ENCODE assay signal across 19 cellular contexts in genomic region chr6:43871933-43872332, GRCh38.
"Had no signal": no experiment of that assay in that cellular context is flagged by ENCODE, and none has a peak within 500 bp of the region (broad histone marks: within the 10 kb centered on the region; RNA-seq: fewer than 3 reads in every experiment).

No MANE protein-coding gene starts in this region.

- H3K27ac ChIP-seq: sigmoid colon, thoracic aorta had no signal

- H3K4me3 ChIP-seq: sigmoid colon, thoracic aorta had no signal

- H3K9me3 ChIP-seq: sigmoid colon, thoracic aorta had no signal

- H3K4me1 ChIP-seq: sigmoid colon had no signal

- ATAC-seq: activated CD4-positive, CD25-positive, alpha-beta regulatory T cell treated with anti-CD3 and anti-CD28 coated beads, Interleukin-2, amount 50 U/mL, for 24 hours; activated naive CD8-positive, alpha-beta T cell treated with anti-CD3 and anti-CD28 coated beads, Interleukin-2, amount 50 U/mL, for 24 hours; activated T-cell treated with anti-CD3 and anti-CD28 coated beads, Interleukin-2, amount 50 U/mL, for 4 hours; stimulated activated memory B cell treated with anti-CD40 and anti-IgM and Interleukin-4, amounts not matched to agents 10 μg/mL and 1 μg/mL and 100 μg/mL, for 72 hours had no signal

- H3K36me3 ChIP-seq: sigmoid colon, thoracic aorta had no signal

- DNase-seq: activated CD4-positive, alpha-beta T cell treated with anti-CD3 and anti-CD28 coated beads, Interleukin-2, amount 50 U/mL, for 1 hour; activated CD8-positive, alpha-beta memory T cell treated with anti-CD3 and anti-CD28 coated beads, Interleukin-2, amount 50 U/mL, for 4 hours; activated effector memory CD4-positive, alpha-beta T cell treated with Interleukin-2 at 50 U/mL for 16 hours; activated naive CD4-positive, alpha-beta T cell treated with anti-CD3 and anti-CD28 coated beads, Interleukin-2, amount 10 ng/mL, durations not matched to agents 7 days and 5 days; activated naive CD8-positive, alpha-beta T cell treated with anti-CD3 and anti-CD28 coated beads, Interleukin-2, amount 50 U/mL, for 24 hours; activated T-cell treated with anti-CD3 and anti-CD28 coated beads, Interleukin-2, amount 50 U/mL, for 4 hours; anterior cingulate cortex; central memory CD4-positive, alpha-beta T cell; foreskin melanocyte; glutamatergic neuron; hippocampal formation; mammary epithelial cell; midbrain; nucleus accumbens; sigmoid colon; stimulated activated CD4-positive, alpha-beta T cell treated with anti-CD3 and anti-CD28 coated beads, Interleukin-4, amount 100 ng/mL, for 4 hours had no signal
